Comparison of ENCODE assay signal across 20 cellular contexts in the genomic region with DNA sequence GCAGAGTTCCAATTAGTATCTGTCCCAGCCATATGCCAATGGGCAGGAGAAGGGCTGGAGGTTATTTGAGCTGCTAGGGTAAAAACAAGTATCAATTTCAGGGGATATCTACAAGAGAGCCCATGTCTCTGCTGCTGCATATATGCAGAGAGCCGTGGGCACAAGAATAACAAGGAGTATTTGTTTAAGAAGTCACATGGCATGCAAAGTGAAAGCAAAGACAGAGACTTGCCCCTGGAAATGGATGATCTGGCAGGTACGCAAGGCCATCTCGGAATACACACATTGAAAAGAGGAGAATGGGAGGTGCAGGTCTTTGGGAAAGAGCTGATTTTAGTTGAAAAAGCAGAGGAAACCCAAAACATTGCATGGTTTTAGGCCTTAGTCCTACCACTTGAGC.
"Had no signal": no experiment of that assay in that cellular context is flagged by ENCODE, and none has a peak within 500 bp of the region (broad histone marks: within the 10 kb centered on the region; RNA-seq: fewer than 3 reads in every experiment).

No MANE protein-coding gene starts in this region.

- H3K4me1 Mint-ChIP-seq: activated CD4-positive, alpha-beta T cell treated with anti-CD3 and anti-CD28 coated beads, Interleukin-2, amount 10 ng/mL, durations not matched to agents 24 days and 14 days; central memory CD8-positive, alpha-beta T cell had no signal

- H3K4me1 ChIP-seq: colonic mucosa, thyroid gland had no signal

- H3K9me3 Mint-ChIP-seq: activated CD4-positive, alpha-beta T cell treated with anti-CD3 and anti-CD28 coated beads, Interleukin-2, amount 10 ng/mL, durations not matched to agents 24 days and 14 days; activated T-cell treated with anti-CD3 and anti-CD28 coated beads, Interleukin-2, amount 50 U/mL, for 4 hours; central memory CD8-positive, alpha-beta T cell had no signal

- H3K4me3 ChIP-seq: colonic mucosa, lung, thyroid gland had no signal

- H3K27ac Mint-ChIP-seq: activated CD4-positive, alpha-beta T cell treated with anti-CD3 and anti-CD28 coated beads, Interleukin-2, amount 10 ng/mL, durations not matched to agents 24 days and 14 days; activated CD8-positive, alpha-beta T cell treated with anti-CD3 and anti-CD28 coated beads for 36 hours had no signal

- H3K9me3 ChIP-seq: colonic mucosa, thyroid gland had no signal

- DNase-seq: activated CD4-positive, alpha-beta T cell treated with anti-CD3 and anti-CD28 coated beads, Interleukin-2, amount 10 ng/mL, durations not matched to agents 24 days and 14 days; activated CD8-positive, alpha-beta T cell treated with anti-CD3 and anti-CD28 coated beads for 36 hours; activated effector memory CD4-positive, alpha-beta T cell treated with Interleukin-2 at 50 U/mL for 16 hours; activated naive CD4-positive, alpha-beta T cell treated with anti-CD3 and anti-CD28 coated beads, Interleukin-2, amount 50 U/mL, for 16 hours; activated T-cell treated with anti-CD3 and anti-CD28 coated beads, Interleukin-2, amount 50 U/mL, for 4 hours; aorta; brain microvascular endothelial cell; colonic mucosa; foreskin keratinocyte; hippocampal formation; islet precursor cell; left colon; occipital lobe; retina; stimulated activated CD4-positive, alpha-beta T cell treated with anti-CD3 and anti-CD28 coated beads, Interleukin-12 subunit alpha, Interleukin-12 subunit beta, amount 100 ng/mL, for 4 hours; stimulated activated CD4-positive, alpha-beta T cell treated with anti-CD3 and anti-CD28 coated beads, Interleukin-1b, Interleukin-23, amount 100 ng/mL, for 48 hours; stimulated activated naive CD4-positive, alpha-beta T cell treated with Interleukin-2 at 50 U/mL for 16 hours; thyroid gland had no signal

- H3K36me3 ChIP-seq: brain microvascular endothelial cell, colonic mucosa, thyroid gland had no signal

- ATAC-seq: activated CD8-positive, alpha-beta T cell treated with anti-CD3 and anti-CD28 coated beads for 36 hours; activated T-cell treated with anti-CD3 and anti-CD28 coated beads, Interleukin-2, amount 50 U/mL, for 4 hours; foreskin keratinocyte; left colon had no signal

- H3K27me3 ChIP-seq: brain microvascular endothelial cell, colonic mucosa, foreskin keratinocyte, thyroid gland had no signal

- H3K27me3 Mint-ChIP-seq: activated CD4-positive, alpha-beta T cell treated with anti-CD3 and anti-CD28 coated beads, Interleukin-2, amount 10 ng/mL, durations not matched to agents 24 days and 14 days; activated CD8-positive, alpha-beta T cell treated with anti-CD3 and anti-CD28 coated beads for 36 hours had no signal

- H3K4me3 Mint-ChIP-seq: activated CD4-positive, alpha-beta T cell treated with anti-CD3 and anti-CD28 coated beads, Interleukin-2, amount 10 ng/mL, durations not matched to agents 24 days and 14 days; activated CD8-positive, alpha-beta T cell treated with anti-CD3 and anti-CD28 coated beads for 36 hours; activated T-cell treated with anti-CD3 and anti-CD28 coated beads, Interleukin-2, amount 50 U/mL, for 4 hours; central memory CD8-positive, alpha-beta T cell had no signal
